ENCODE assay signal across 1 cellular context in genomic region chr19:12881172-12881808, GRCh38.
A peak's percentile ranks its signal among the peaks of the same experiment; 100 is the strongest.
TF ChIP-seq lines count a peak whose summit lies in the region.

DNASE2 (minus strand) TSS chr19:12881449; CDS start chr19:12881375, 74 bp downstream.

TF ChIP-seq in HepG2, 621 proteins besides CTCF, POLR2A, EP300 and RAD21 (continued from another document and continues in another):
- peak; percentile 29; the same call in 1 of the 2 replicates for TF ChIP-seq NRL (CRISPR knock-in tag; IDR thresholded peaks at IDR 0.05; ENCODE audit: borderline replicate concordance)
- no peak for TF ChIP-seq ZNF234 (CRISPR knock-in tag; conservative IDR thresholded peaks at IDR 0.05)
- no peak for TF ChIP-seq CHCHD3 (CRISPR knock-in tag; IDR thresholded peaks at IDR 0.05)
- no peak for TF ChIP-seq NPAS2 (CRISPR knock-in tag; IDR thresholded peaks at IDR 0.05; ENCODE audit: borderline replicate concordance)
- TF ChIP-seq ZNF205 (CRISPR knock-in tag; IDR thresholded peaks at IDR 0.05): 0 out of 2 replicates have a peak, but pooled peaks have one; percentile 35
- TF ChIP-seq ZSCAN9 (CRISPR knock-in tag; IDR thresholded peaks at IDR 0.05; ENCODE audit: borderline replicate concordance): 0 out of 2 replicates have a peak, but pooled peaks have one; percentile 21
- TF ChIP-seq ZBTB49 (CRISPR knock-in tag; IDR thresholded peaks at IDR 0.05; ENCODE audit: borderline replicate concordance): no peak
- no peak for TF ChIP-seq DR1 (CRISPR knock-in tag; IDR thresholded peaks at IDR 0.05)
- no peak for TF ChIP-seq CREB1 (IDR thresholded peaks at IDR 0.05)
- TF ChIP-seq CREB1 (CRISPR knock-in tag; IDR thresholded peaks at IDR 0.05): no peak
- TF ChIP-seq KMT2A (CRISPR knock-in tag; IDR thresholded peaks at IDR 0.05): no peak
- no peak for TF ChIP-seq GFI1 (CRISPR knock-in tag; IDR thresholded peaks at IDR 0.05; ENCODE audit: borderline replicate concordance)
- no peak for TF ChIP-seq BCL6 (CRISPR knock-in tag; IDR thresholded peaks at IDR 0.05)
- TF ChIP-seq KLF15 (CRISPR knock-in tag; IDR thresholded peaks at IDR 0.05; ENCODE audit: borderline replicate concordance): 0 out of 2 replicates have a peak, but pooled peaks have one; percentile 55
- TF ChIP-seq SPEN (CRISPR knock-in tag; IDR thresholded peaks at IDR 0.05; ENCODE audit: low read depth): no peak
- TF ChIP-seq TEAD3 (CRISPR knock-in tag; optimal IDR thresholded peaks at IDR 0.05; ENCODE audit: borderline replicate concordance): no peak
- TF ChIP-seq SAP130 (CRISPR knock-in tag; IDR thresholded peaks at IDR 0.05; ENCODE audit: low read depth): peak; percentile 60
- peak; percentile 9; the same call in 1 of the 2 replicates for TF ChIP-seq CEBPG (CRISPR knock-in tag; IDR thresholded peaks at IDR 0.05)
- no peak for TF ChIP-seq ZMYM3 (CRISPR knock-in tag; IDR thresholded peaks at IDR 0.05)
- peak; percentile 11 for TF ChIP-seq SKI (IDR thresholded peaks at IDR 0.05; ENCODE audit: partially characterized antibody)
- no peak for TF ChIP-seq ZBTB3 (CRISPR knock-in tag; IDR thresholded peaks at IDR 0.05; ENCODE audit: borderline replicate concordance, low read depth)
- TF ChIP-seq ZBTB4 (CRISPR knock-in tag; IDR thresholded peaks at IDR 0.05; ENCODE audit: borderline replicate concordance): no peak
- no peak for TF ChIP-seq TCF12 (IDR thresholded peaks at IDR 0.05)
- TF ChIP-seq TCF12 (CRISPR knock-in tag; IDR thresholded peaks at IDR 0.05): no peak
- no peak for TF ChIP-seq ZNF629 (CRISPR knock-in tag; conservative IDR thresholded peaks at IDR 0.05)
- TF ChIP-seq ZNF550 (CRISPR knock-in tag; IDR thresholded peaks at IDR 0.05; ENCODE audit: borderline replicate concordance): no peak
- no peak for TF ChIP-seq TP53 (CRISPR knock-in tag; conservative IDR thresholded peaks at IDR 0.05)
- TF ChIP-seq PRDM15 (CRISPR knock-in tag; IDR thresholded peaks at IDR 0.05): no peak
- no peak for TF ChIP-seq CBFB (CRISPR knock-in tag; IDR thresholded peaks at IDR 0.05)
- TF ChIP-seq ZNF282 (IDR thresholded peaks at IDR 0.05; ENCODE audit: partially characterized antibody): no peak
- TF ChIP-seq SP5 (CRISPR knock-in tag; IDR thresholded peaks at IDR 0.05; ENCODE audit: borderline replicate concordance, low read depth): peak; percentile 24; the same call in 1 of the 2 replicates
- no peak for TF ChIP-seq ZNF761 (CRISPR knock-in tag; conservative IDR thresholded peaks at IDR 0.05)
- TF ChIP-seq SRSF4 (IDR thresholded peaks at IDR 0.05; ENCODE audit: low read depth, low read length, poor library complexity, severe bottlenecking): no peak
- TF ChIP-seq ZNF800 (CRISPR knock-in tag; IDR thresholded peaks at IDR 0.05): no peak
- TF ChIP-seq FOSL2 (CRISPR knock-in tag; IDR thresholded peaks at IDR 0.05): no peak
- no peak for TF ChIP-seq ELF3 (CRISPR knock-in tag; IDR thresholded peaks at IDR 0.05)
- no peak for TF ChIP-seq ETV6 (CRISPR knock-in tag; conservative IDR thresholded peaks at IDR 0.05)
- no peak for TF ChIP-seq E2F1 (CRISPR knock-in tag; IDR thresholded peaks at IDR 0.05)
- TF ChIP-seq HMG20A (CRISPR knock-in tag; IDR thresholded peaks at IDR 0.05; ENCODE audit: borderline replicate concordance): no peak
- TF ChIP-seq SAFB2 (CRISPR knock-in tag; IDR thresholded peaks at IDR 0.05; ENCODE audit: borderline replicate concordance, low read depth): no peak
- no peak for TF ChIP-seq HOXA5 (CRISPR knock-in tag; IDR thresholded peaks at IDR 0.05)
- TF ChIP-seq NFE2 (CRISPR knock-in tag; IDR thresholded peaks at IDR 0.05): no peak
- TF ChIP-seq ASH2L (IDR thresholded peaks at IDR 0.05; ENCODE audit: insufficient read length, low read depth, low read length): no peak
- TF ChIP-seq MTA1 (CRISPR knock-in tag; IDR thresholded peaks at IDR 0.05; ENCODE audit: borderline replicate concordance): no peak
- TF ChIP-seq GABPB1 (CRISPR knock-in tag; IDR thresholded peaks at IDR 0.05): 0 out of 2 replicates have a peak, but pooled peaks have one; percentile 27
- peak; percentile 19; the same call in 1 of the 2 replicates for TF ChIP-seq TBX2 (CRISPR knock-in tag; IDR thresholded peaks at IDR 0.05; ENCODE audit: borderline replicate concordance)
- no peak for TF ChIP-seq TBL1XR1 (IDR thresholded peaks at IDR 0.05; ENCODE audit: borderline replicate concordance, low read length, partially characterized antibody)
- TF ChIP-seq SP4 (CRISPR knock-in tag; IDR thresholded peaks at IDR 0.05): 0 out of 2 replicates have a peak, but pooled peaks have one; percentile 27
- no peak for TF ChIP-seq MYPOP (CRISPR knock-in tag; IDR thresholded peaks at IDR 0.05)
- no peak for TF ChIP-seq NKX3-1 (CRISPR knock-in tag; IDR thresholded peaks at IDR 0.05)
- no peak for TF ChIP-seq EZH2 (conservative IDR thresholded peaks at IDR 0.05; ENCODE audit: low read depth, low read length)
- TF ChIP-seq ZNF33B (CRISPR knock-in tag; IDR thresholded peaks at IDR 0.05): no peak
- no peak for TF ChIP-seq ZNF414 (CRISPR knock-in tag; IDR thresholded peaks at IDR 0.05)
- TF ChIP-seq ZNF576 (CRISPR knock-in tag; IDR thresholded peaks at IDR 0.05): no peak
- no peak for TF ChIP-seq THAP8 (CRISPR knock-in tag; IDR thresholded peaks at IDR 0.05; ENCODE audit: borderline replicate concordance)
